Comparison of ENCODE assay signal across 16 cellular contexts in genomic region chr12:99110866-99111265, GRCh38.
A peak's percentile ranks its signal among the peaks of the same experiment; 100 is the strongest.
DNase-seq lines count a peak whose midpoint lies in the region; ATAC-seq and TF ChIP-seq lines count a peak whose summit lies in the region.
"Had no signal": no experiment of that assay in that cellular context is flagged by ENCODE, and none has a peak within 500 bp of the region (broad histone marks: within the 10 kb centered on the region; RNA-seq: fewer than 3 reads in every experiment).

No MANE protein-coding gene starts in this region.

- DNase-seq in NCI-H1092 (lab: John Stamatoyannopoulos, UW): peak; percentile 46
- DNase-seq in NCI-H146 (lab: John Stamatoyannopoulos, UW): peak; percentile 20
- peak; percentile 16 for DNase-seq in NCI-H345 treated with DMSO at 0.1 percent for 48 hours (lab: John Stamatoyannopoulos, UW; ENCODE audit: unreplicated experiment)
- no peak for DNase-seq in HPDE6-E6E7 (ENCODE audit: extremely low spot score)
- DNase-seq in pons (ENCODE audit: low spot score): no peak
- no peak for DNase-seq in activated CD4-positive, alpha-beta memory T cell treated with anti-CD3 and anti-CD28 coated beads, Interleukin-2, amount 10 ng/mL, durations not matched to agents 7 days and 5 days
- DNase-seq: activated CD4-positive, alpha-beta T cell treated with anti-CD3 and anti-CD28 coated beads, Interleukin-2, amount 10 ng/mL, durations not matched to agents 24 days and 14 days; activated naive CD8-positive, alpha-beta T cell treated with anti-CD3 and anti-CD28 coated beads, Interleukin-2, amount 50 U/mL, for 24 hours; activated T-cell treated with anti-CD3 and anti-CD28 coated beads, Interleukin-2, amount 50 U/mL, for 24 hours; KBM-7; stimulated activated CD4-positive, alpha-beta T cell treated with anti-CD3 and anti-CD28 coated beads, Interleukin-4, amount 100 ng/mL, for 4 hours; WERI-Rb-1 had no signal

- peak overlapping the region; percentile 6 to 96 (median 52) for H3K27ac Mint-ChIP-seq in brain
- no peak overlapping the region for H3K27ac Mint-ChIP-seq in activated CD4-positive, alpha-beta memory T cell treated with anti-CD3 and anti-CD28 coated beads, Interleukin-2, amount 10 ng/mL, durations not matched to agents 7 days and 5 days
- H3K27ac Mint-ChIP-seq: activated CD4-positive, alpha-beta T cell treated with anti-CD3 and anti-CD28 coated beads, Interleukin-2, amount 10 ng/mL, durations not matched to agents 24 days and 14 days; activated naive CD8-positive, alpha-beta T cell treated with anti-CD3 and anti-CD28 coated beads, Interleukin-2, amount 50 U/mL, for 24 hours; activated T-cell treated with anti-CD3 and anti-CD28 coated beads, Interleukin-2, amount 50 U/mL, for 24 hours; stimulated activated memory B cell treated with anti-CD40 and anti-IgM and Interleukin-4, amounts not matched to agents 10 μg/mL and 1 μg/mL and 100 μg/mL, for 72 hours had no signal

- POLR2A ChIA-PET in activated CD4-positive, alpha-beta memory T cell treated with anti-CD3 and anti-CD28 coated beads, Interleukin-2, amount 10 ng/mL, durations not matched to agents 7 days and 5 days (lab: Charles Lee): no interaction called here

- TF ChIP-seq CTCF in brain (conservative IDR thresholded peaks at IDR 0.05): no peak

- CTCF ChIA-PET in activated CD4-positive, alpha-beta memory T cell treated with anti-CD3 and anti-CD28 coated beads, Interleukin-2, amount 10 ng/mL, durations not matched to agents 7 days and 5 days (lab: Charles Lee): no interaction called here

- peaks cover under 1 to 6% (median 6%) of the 10 kb centered on the region in 5 experiments for H3K9me3 Mint-ChIP-seq in brain
- no peaks in the 10 kb centered on the region for H3K9me3 Mint-ChIP-seq in activated CD4-positive, alpha-beta memory T cell treated with anti-CD3 and anti-CD28 coated beads, Interleukin-2, amount 10 ng/mL, durations not matched to agents 7 days and 5 days
- H3K9me3 Mint-ChIP-seq: activated CD4-positive, alpha-beta T cell treated with anti-CD3 and anti-CD28 coated beads, Interleukin-2, amount 10 ng/mL, durations not matched to agents 24 days and 14 days; activated naive CD8-positive, alpha-beta T cell treated with anti-CD3 and anti-CD28 coated beads, Interleukin-2, amount 50 U/mL, for 24 hours; activated T-cell treated with anti-CD3 and anti-CD28 coated beads, Interleukin-2, amount 50 U/mL, for 24 hours had no signal

- ATAC-seq in HG02981 (IDR thresholded peaks at IDR 0.05; ENCODE audit: unreplicated experiment): no peak
- ATAC-seq: activated naive CD8-positive, alpha-beta T cell treated with anti-CD3 and anti-CD28 coated beads, Interleukin-2, amount 50 U/mL, for 24 hours; sciatic nerve; stimulated activated memory B cell treated with anti-CD40 and anti-IgM and Interleukin-4, amounts not matched to agents 10 μg/mL and 1 μg/mL and 100 μg/mL, for 72 hours had no signal

- H3K36me3 Mint-ChIP-seq in brain: peaks cover 11% of the 10 kb centered on the region
- H3K36me3 Mint-ChIP-seq in activated CD4-positive, alpha-beta memory T cell treated with anti-CD3 and anti-CD28 coated beads, Interleukin-2, amount 10 ng/mL, durations not matched to agents 7 days and 5 days (ENCODE audit: low read depth): no peaks in the 10 kb centered on the region
- H3K36me3 Mint-ChIP-seq: stimulated activated memory B cell treated with anti-CD40 and anti-IgM and Interleukin-4, amounts not matched to agents 10 μg/mL and 1 μg/mL and 100 μg/mL, for 72 hours had no signal

- H3K4me1 Mint-ChIP-seq in brain: peaks cover 54% of the 10 kb centered on the region
- no peaks in the 10 kb centered on the region for H3K4me1 Mint-ChIP-seq in activated CD4-positive, alpha-beta memory T cell treated with anti-CD3 and anti-CD28 coated beads, Interleukin-2, amount 10 ng/mL, durations not matched to agents 7 days and 5 days
- H3K4me1 Mint-ChIP-seq: activated CD4-positive, alpha-beta T cell treated with anti-CD3 and anti-CD28 coated beads, Interleukin-2, amount 10 ng/mL, durations not matched to agents 24 days and 14 days; activated naive CD8-positive, alpha-beta T cell treated with anti-CD3 and anti-CD28 coated beads, Interleukin-2, amount 50 U/mL, for 24 hours; stimulated activated memory B cell treated with anti-CD40 and anti-IgM and Interleukin-4, amounts not matched to agents 10 μg/mL and 1 μg/mL and 100 μg/mL, for 72 hours had no signal

- H3K4me3 Mint-ChIP-seq in brain: peak overlapping the region in 3 of 5 experiments; percentile 40 to 58 (median 47)
- no peak overlapping the region for H3K4me3 Mint-ChIP-seq in activated CD4-positive, alpha-beta memory T cell treated with anti-CD3 and anti-CD28 coated beads, Interleukin-2, amount 10 ng/mL, durations not matched to agents 7 days and 5 days
- H3K4me3 Mint-ChIP-seq: activated CD4-positive, alpha-beta T cell treated with anti-CD3 and anti-CD28 coated beads, Interleukin-2, amount 10 ng/mL, durations not matched to agents 24 days and 14 days; activated naive CD8-positive, alpha-beta T cell treated with anti-CD3 and anti-CD28 coated beads, Interleukin-2, amount 50 U/mL, for 24 hours; activated T-cell treated with anti-CD3 and anti-CD28 coated beads, Interleukin-2, amount 50 U/mL, for 24 hours; stimulated activated memory B cell treated with anti-CD40 and anti-IgM and Interleukin-4, amounts not matched to agents 10 μg/mL and 1 μg/mL and 100 μg/mL, for 72 hours had no signal

- H3K27me3 Mint-ChIP-seq in brain: no peaks in the 10 kb centered on the region
- no peaks in the 10 kb centered on the region for H3K27me3 Mint-ChIP-seq in activated CD4-positive, alpha-beta memory T cell treated with anti-CD3 and anti-CD28 coated beads, Interleukin-2, amount 10 ng/mL, durations not matched to agents 7 days and 5 days
- H3K27me3 Mint-ChIP-seq: activated CD4-positive, alpha-beta T cell treated with anti-CD3 and anti-CD28 coated beads, Interleukin-2, amount 10 ng/mL, durations not matched to agents 24 days and 14 days; activated T-cell treated with anti-CD3 and anti-CD28 coated beads, Interleukin-2, amount 50 U/mL, for 24 hours; stimulated activated memory B cell treated with anti-CD40 and anti-IgM and Interleukin-4, amounts not matched to agents 10 μg/mL and 1 μg/mL and 100 μg/mL, for 72 hours had no signal

Comparison
In these comparisons a context has a peak if more than half of its experiments do, and no peak if none do; other contexts are left out.
1. DNase-seq: peak in NCI-H1092 (single experiment), NCI-H146 (single experiment) and NCI-H345 treated with DMSO at 0.1 percent for 48 hours (single experiment); none in HPDE6-E6E7 (single experiment), pons (single experiment) and activated CD4-positive, alpha-beta memory T cell treated with anti-CD3 and anti-CD28 coated beads, Interleukin-2, amount 10 ng/mL, durations not matched to agents 7 days and 5 days (single experiment).